In genomic region chr6:21003780-21004541, GRCh38 we compare ENCODE assay signal across 1 cellular context.
TF ChIP-seq lines count a peak whose summit lies in the region.

No MANE protein-coding gene starts in this region.

TF ChIP-seq in HepG2, 621 proteins besides CTCF, POLR2A, EP300 and RAD21 (continued from another document):
- no peak for TF ChIP-seq DZIP1 (CRISPR knock-in tag; IDR thresholded peaks at IDR 0.05)
- TF ChIP-seq CHD2 (IDR thresholded peaks at IDR 0.05; ENCODE audit: low read depth, low read length) = no peak
- TF ChIP-seq XBP1 (CRISPR knock-in tag; IDR thresholded peaks at IDR 0.05) = no peak
- no peak for TF ChIP-seq SRSF9 (IDR thresholded peaks at IDR 0.05; ENCODE audit: borderline replicate concordance, insufficient read depth, low read depth, low read length, poor library complexity, severe bottlenecking)
- TF ChIP-seq, protein P1, sequence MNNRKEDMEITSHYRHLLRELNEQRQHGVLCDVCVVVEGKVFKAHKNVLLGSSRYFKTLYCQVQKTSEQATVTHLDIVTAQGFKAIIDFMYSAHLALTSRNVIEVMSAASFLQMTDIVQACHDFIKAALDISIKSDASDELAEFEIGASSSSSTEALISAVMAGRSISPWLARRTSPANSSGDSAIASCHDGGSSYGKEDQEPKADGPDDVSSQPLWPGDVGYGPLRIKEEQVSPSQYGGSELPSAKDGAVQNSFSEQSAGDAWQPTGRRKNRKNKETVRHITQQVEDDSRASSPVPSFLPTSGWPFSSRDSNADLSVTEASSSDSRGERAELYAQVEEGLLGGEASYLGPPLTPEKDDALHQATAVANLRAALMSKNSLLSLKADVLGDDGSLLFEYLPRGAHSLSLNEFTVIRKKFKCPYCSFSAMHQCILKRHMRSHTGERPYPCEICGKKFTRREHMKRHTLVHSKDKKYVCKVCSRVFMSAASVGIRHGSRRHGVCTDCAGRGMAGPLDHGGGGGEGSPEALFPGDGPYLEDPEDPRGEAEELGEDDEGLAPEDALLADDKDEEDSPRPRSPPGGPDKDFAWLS (CRISPR knock-in tag; IDR thresholded peaks at IDR 0.05; ENCODE audit: borderline replicate concordance) = no peak
- no peak for TF ChIP-seq NAIF1 (CRISPR knock-in tag; IDR thresholded peaks at IDR 0.05; ENCODE audit: borderline replicate concordance)
- TF ChIP-seq ZNF792 (CRISPR knock-in tag; IDR thresholded peaks at IDR 0.05) = 0 out of 2 replicates have a peak, but pooled peaks have one; percentile 48
- peak; percentile 55 for TF ChIP-seq ASH2L (IDR thresholded peaks at IDR 0.05; ENCODE audit: insufficient read length, low read depth, low read length)
- peak; percentile 61; the same call in 1 of the 2 replicates for TF ChIP-seq JUN (CRISPR knock-in tag; IDR thresholded peaks at IDR 0.05)
- TF ChIP-seq, protein P2, sequence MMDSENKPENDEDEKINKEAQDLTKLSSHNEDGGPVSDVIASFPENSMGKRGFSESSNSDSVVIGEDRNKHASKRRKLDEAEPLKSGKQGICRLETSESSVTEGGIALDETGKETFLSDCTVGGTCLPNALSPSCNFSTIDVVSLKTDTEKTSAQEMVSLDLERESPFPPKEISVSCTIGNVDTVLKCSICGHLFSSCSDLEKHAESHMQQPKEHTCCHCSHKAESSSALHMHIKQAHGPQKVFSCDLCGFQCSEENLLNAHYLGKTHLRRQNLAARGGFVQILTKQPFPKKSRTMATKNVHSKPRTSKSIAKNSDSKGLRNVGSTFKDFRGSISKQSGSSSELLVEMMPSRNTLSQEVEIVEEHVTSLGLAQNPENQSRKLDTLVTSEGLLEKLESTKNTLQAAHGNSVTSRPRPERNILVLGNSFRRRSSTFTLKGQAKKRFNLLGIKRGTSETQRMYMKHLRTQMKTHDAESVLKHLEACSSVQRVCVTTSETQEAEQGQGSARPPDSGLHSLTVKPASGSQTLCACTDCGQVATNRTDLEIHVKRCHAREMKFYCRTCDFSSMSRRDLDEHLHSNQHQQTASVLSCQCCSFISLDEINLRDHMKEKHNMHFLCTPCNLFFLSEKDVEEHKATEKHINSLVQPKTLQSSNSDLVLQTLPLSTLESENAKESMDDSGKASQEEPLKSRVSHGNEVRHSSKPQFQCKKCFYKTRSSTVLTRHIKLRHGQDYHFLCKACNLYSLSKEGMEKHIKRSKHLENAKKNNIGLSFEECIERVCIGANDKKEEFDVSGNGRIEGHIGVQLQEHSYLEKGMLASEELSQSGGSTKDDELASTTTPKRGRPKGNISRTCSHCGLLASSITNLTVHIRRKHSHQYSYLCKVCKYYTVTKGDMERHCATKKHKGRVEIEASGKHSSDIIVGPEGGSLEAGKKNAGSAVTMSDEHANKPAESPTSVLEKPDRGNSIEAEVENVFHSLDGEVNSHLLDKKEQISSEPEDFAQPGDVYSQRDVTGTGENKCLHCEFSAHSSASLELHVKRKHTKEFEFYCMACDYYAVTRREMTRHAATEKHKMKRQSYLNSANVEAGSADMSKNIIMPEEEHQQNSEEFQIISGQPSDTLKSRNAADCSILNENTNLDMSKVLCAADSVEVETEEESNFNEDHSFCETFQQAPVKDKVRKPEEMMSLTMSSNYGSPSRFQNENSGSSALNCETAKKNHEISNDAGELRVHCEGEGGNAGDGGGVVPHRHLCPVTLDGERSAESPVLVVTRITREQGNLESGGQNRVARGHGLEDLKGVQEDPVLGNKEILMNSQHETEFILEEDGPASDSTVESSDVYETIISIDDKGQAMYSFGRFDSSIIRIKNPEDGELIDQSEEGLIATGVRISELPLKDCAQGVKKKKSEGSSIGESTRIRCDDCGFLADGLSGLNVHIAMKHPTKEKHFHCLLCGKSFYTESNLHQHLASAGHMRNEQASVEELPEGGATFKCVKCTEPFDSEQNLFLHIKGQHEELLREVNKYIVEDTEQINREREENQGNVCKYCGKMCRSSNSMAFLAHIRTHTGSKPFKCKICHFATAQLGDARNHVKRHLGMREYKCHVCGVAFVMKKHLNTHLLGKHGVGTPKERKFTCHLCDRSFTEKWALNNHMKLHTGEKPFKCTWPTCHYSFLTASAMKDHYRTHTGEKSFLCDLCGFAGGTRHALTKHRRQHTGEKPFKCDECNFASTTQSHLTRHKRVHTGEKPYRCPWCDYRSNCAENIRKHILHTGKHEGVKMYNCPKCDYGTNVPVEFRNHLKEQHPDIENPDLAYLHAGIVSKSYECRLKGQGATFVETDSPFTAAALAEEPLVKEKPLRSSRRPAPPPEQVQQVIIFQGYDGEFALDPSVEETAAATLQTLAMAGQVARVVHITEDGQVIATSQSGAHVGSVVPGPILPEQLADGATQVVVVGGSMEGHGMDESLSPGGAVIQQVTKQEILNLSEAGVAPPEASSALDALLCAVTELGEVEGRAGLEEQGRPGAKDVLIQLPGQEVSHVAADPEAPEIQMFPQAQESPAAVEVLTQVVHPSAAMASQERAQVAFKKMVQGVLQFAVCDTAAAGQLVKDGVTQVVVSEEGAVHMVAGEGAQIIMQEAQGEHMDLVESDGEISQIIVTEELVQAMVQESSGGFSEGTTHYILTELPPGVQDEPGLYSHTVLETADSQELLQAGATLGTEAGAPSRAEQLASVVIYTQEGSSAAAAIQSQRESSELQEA (CRISPR knock-in tag; IDR thresholded peaks at IDR 0.05; ENCODE audit: not compliant biosample characterization) = no peak
